ENCODE assay signal across 13 cellular contexts in genomic region chr4:113209153-113209552, GRCh38.
"Had no signal": no experiment of that assay in that cellular context is flagged by ENCODE, and none has a peak within 500 bp of the region (broad histone marks: within the 10 kb centered on the region; RNA-seq: fewer than 3 reads in every experiment).

No MANE protein-coding gene starts in this region.

- ATAC-seq: activated naive CD8-positive, alpha-beta T cell treated with anti-CD3 and anti-CD28 coated beads, Interleukin-2, amount 50 U/mL, for 24 hours; activated T-cell treated with anti-CD3 and anti-CD28 coated beads, Interleukin-2, amount 50 U/mL, for 72 hours; esophagus mucosa; left colon; natural killer cell; stimulated activated naive CD8-positive, alpha-beta T cell treated with anti-CD3 and anti-CD28 coated beads, Interleukin-15, Interleukin-2, amounts not matched to agents 100 U/mL and 50 U/mL, for 24 hours had no signal

- H3K4me3 ChIP-seq: ascending aorta, dorsolateral prefrontal cortex, sigmoid colon, suprapubic skin, upper lobe of left lung had no signal

- H3K27me3 ChIP-seq: ascending aorta, dorsolateral prefrontal cortex, sigmoid colon, suprapubic skin, upper lobe of left lung had no signal

- H3K36me3 ChIP-seq: ascending aorta, sigmoid colon, suprapubic skin, upper lobe of left lung had no signal

- DNase-seq: activated CD4-positive, alpha-beta memory T cell treated with anti-CD3 and anti-CD28 coated beads for 36 hours; activated naive CD4-positive, alpha-beta T cell treated with Interleukin-2 at 50 U/mL for 16 hours; activated naive CD8-positive, alpha-beta T cell treated with anti-CD3 and anti-CD28 coated beads, Interleukin-2, amount 50 U/mL, for 24 hours; activated T-cell treated with anti-CD3 and anti-CD28 coated beads, Interleukin-2, amount 50 U/mL, for 72 hours; left colon; natural killer cell; sigmoid colon; stimulated activated naive CD8-positive, alpha-beta T cell treated with anti-CD3 and anti-CD28 coated beads, Interleukin-15, Interleukin-2, amounts not matched to agents 100 U/mL and 50 U/mL, for 24 hours; upper lobe of left lung had no signal

- H3K4me1 ChIP-seq: ascending aorta, sigmoid colon, suprapubic skin, upper lobe of left lung had no signal

- H3K27ac ChIP-seq: ascending aorta, sigmoid colon, suprapubic skin, upper lobe of left lung had no signal

- H3K9me3 ChIP-seq: ascending aorta, sigmoid colon, suprapubic skin, upper lobe of left lung had no signal
